Comparison of ENCODE assay signal across 13 cellular contexts in genomic region chr18:10928971-10929373, GRCh38.
DNase-seq lines count a peak whose midpoint lies in the region; ATAC-seq and TF ChIP-seq lines count a peak whose summit lies in the region.
"Had no signal": no experiment of that assay in that cellular context is flagged by ENCODE, and none has a peak within 500 bp of the region (broad histone marks: within the 10 kb centered on the region; RNA-seq: fewer than 3 reads in every experiment).

No MANE protein-coding gene starts in this region.

- H3K4me3 ChIP-seq in AG04450 (ENCODE audit: low read depth, low read length): no peak overlapping the region
- no peak overlapping the region for H3K4me3 ChIP-seq in RWPE2 (ENCODE audit: severe bottlenecking)
- H3K4me3 ChIP-seq: colonic mucosa, smooth muscle cell had no signal

- H3K9me3 ChIP-seq in AG04450 (ENCODE audit: control insufficient read depth, insufficient read depth, low read length) (no peaks in the 10 kb centered on the region), RWPE2 (ENCODE audit: severe bottlenecking) (no peaks in the 10 kb centered on the region)
- H3K9me3 ChIP-seq: colonic mucosa had no signal

- H3K27ac ChIP-seq in AG04450 (ENCODE audit: low read depth, low read length): peak overlapping the region; percentile 55
- H3K27ac ChIP-seq in RWPE2 (ENCODE audit: poor library complexity, severe bottlenecking): peak overlapping the region; percentile 89
- H3K27ac ChIP-seq: colonic mucosa had no signal

- H3K27me3 ChIP-seq in AG04450 (ENCODE audit: control insufficient read depth, insufficient read depth, low read length): no peaks in the 10 kb centered on the region
- H3K27me3 ChIP-seq in RWPE2 (ENCODE audit: insufficient read depth, poor library complexity, severe bottlenecking): no peaks in the 10 kb centered on the region
- H3K27me3 ChIP-seq: colonic mucosa had no signal

- POLR2A ChIA-PET in AG04450 (lab: Yijun Ruan, JAX): interaction anchor here (1.1 kb wide), 1 partner anchor 8 kb away, joined by 3 read pairs; no protein-coding TSS in a partner anchor

- CTCF ChIA-PET in AG04450 (lab: Charles Lee): no interaction called here

- peak; percentile 67 for ATAC-seq in GM19035 (IDR thresholded peaks at IDR 0.05; ENCODE audit: unreplicated experiment)
- ATAC-seq in HG03095 (IDR thresholded peaks at IDR 0.05; ENCODE audit: unreplicated experiment): peak; percentile 74
- peak; percentile 54; the same call in 2 of the 3 replicates for ATAC-seq in RWPE2 (ENCODE audit: low read depth)
- no peak for ATAC-seq in GM21390 (IDR thresholded peaks at IDR 0.05; ENCODE audit: unreplicated experiment)

- TF ChIP-seq CTCF in AG04450 (IDR thresholded peaks at IDR 0.05; ENCODE audit: low read depth, low read length): no peak
- TF ChIP-seq CTCF in RWPE2 (IDR thresholded peaks at IDR 0.05; ENCODE audit: poor library complexity, severe bottlenecking): no peak

- no peaks in the 10 kb centered on the region for H3K36me3 ChIP-seq in RWPE2 (ENCODE audit: low read depth)
- H3K36me3 ChIP-seq: colonic mucosa had no signal

- peak; percentile 86 for DNase-seq in AG04450 (ENCODE audit: low read depth, low spot score)
- DNase-seq in RWPE2 (ENCODE audit: low spot score): no peak
- no peak for DNase-seq in mucosa of gallbladder (ENCODE audit: low spot score)
- DNase-seq in Kasumi-1 (lab: John Stamatoyannopoulos, UW): no peak
- no peak for DNase-seq in NCI-H1048 (lab: John Stamatoyannopoulos, UW)
- DNase-seq: activated CD4-positive, alpha-beta memory T cell treated with anti-CD3 and anti-CD28 coated beads for 36 hours; AML-193; colonic mucosa; NCI-H774 had no signal

- H3K4me1 ChIP-seq in RWPE2 (ENCODE audit: insufficient read depth, poor library complexity, severe bottlenecking): peaks cover 41% of the 10 kb centered on the region
- H3K4me1 ChIP-seq: colonic mucosa had no signal
